In the genomic region with DNA sequence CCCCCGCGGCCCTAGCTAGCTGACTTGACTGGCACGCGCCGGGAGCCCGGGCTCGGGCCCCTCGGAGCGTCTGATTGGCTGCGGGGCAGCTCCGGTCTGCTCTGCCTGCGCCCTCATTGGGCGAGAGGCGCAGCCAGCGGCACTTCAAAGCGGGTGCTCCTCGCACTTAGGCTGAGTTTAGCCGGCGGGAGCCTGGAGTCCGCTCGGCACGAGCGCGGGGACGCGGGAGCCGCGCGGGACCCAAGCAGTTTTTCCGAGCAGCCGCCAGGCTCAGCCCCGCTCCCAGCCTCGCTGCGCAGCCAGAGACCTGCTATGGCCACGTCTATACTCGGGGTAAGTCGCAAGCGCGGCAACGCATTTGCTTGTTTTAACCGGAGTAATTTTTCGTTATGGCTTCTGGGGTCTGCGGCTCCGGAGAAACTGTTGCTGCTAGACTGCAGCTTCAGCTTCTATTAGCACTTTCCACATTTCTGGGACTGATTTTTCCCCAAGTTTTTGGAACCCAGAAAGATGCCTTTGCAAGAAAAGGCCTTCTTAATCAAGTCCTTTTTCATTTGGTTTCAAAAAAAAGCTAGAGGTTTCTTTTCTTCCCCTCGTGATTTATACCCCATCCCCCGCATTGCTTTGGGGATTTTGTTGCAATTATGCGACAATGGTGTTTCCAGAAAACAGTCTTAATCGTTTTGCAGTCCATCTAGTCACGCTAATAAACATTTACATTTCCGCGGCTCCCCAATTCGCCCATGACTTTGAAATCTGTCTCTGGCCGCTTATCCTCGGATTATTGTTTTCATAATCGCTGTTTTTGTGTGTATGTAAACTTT, we compare ENCODE assay signal across 9 cellular contexts. TPM values are rescaled to one million over a fixed set of nuclear protein-coding genes. Genes with fewer than 3 reads are reported as not detected.
DNase-seq lines count a peak whose midpoint lies in the region; ATAC-seq, FAIRE-seq and TF ChIP-seq lines count a peak whose summit lies in the region.
"Had no signal": no experiment of that assay in that cellular context is flagged by ENCODE, and none has a peak within 500 bp of the region (broad histone marks: within the 10 kb centered on the region; RNA-seq: fewer than 3 reads in every experiment).

Gene SP9, plus strand, starts transcription at position 174 of the 824 bp plus-strand sequence. Its CDS starts 139 bp downstream, at position 313.

- ATAC-seq in activated T-cell treated with anti-CD3 and anti-CD28 coated beads, Interleukin-2, amount 50 U/mL, for 4 hours: peak in 1 of 2 donors; percentile 18
- no peak for ATAC-seq in HG03196 (IDR thresholded peaks at IDR 0.05; ENCODE audit: unreplicated experiment)

- no peak for FAIRE-seq in frontal cortex (lab: Jason Lieb, UNC)

- no peaks in the 10 kb centered on the region for H3K9me3 Mint-ChIP-seq in activated T-cell treated with anti-CD3 and anti-CD28 coated beads, Interleukin-2, amount 50 U/mL, for 4 hours

- no peak for TF ChIP-seq CTCF in NB4 (IDR thresholded peaks at IDR 0.05; ENCODE audit: low read depth, low read length)

- no peaks in the 10 kb centered on the region for H3K36me3 Mint-ChIP-seq in activated T-cell treated with anti-CD3 and anti-CD28 coated beads, Interleukin-2, amount 50 U/mL, for 4 hours (ENCODE audit: insufficient read depth)

- peak; percentile 26 for DNase-seq in NB4 (ENCODE audit: low read depth)
- DNase-seq in activated T-cell treated with anti-CD3 and anti-CD28 coated beads, Interleukin-2, amount 50 U/mL, for 4 hours: no peak
- no peak for DNase-seq in frontal cortex (ENCODE audit: low spot score in 2 of 2)
- DNase-seq in NCI-H2196 treated with DMSO at 0.1 percent for 48 hours (lab: John Stamatoyannopoulos, UW; ENCODE audit: unreplicated experiment): no peak

- 4% methylated on average over 55 of the region's 55 CpGs for whole genome bisulfite sequencing in thymus

- no peak within 1 kb of the TSS for H3K27ac ChIP-seq in thymus (ENCODE audit: low read depth)

- no peak for TF ChIP-seq POLR2A in NB4 (IDR thresholded peaks at IDR 0.05; ENCODE audit: extremely low read depth, insufficient read length)

- peak within 1 kb of the TSS; percentile 53 for H3K4me3 Mint-ChIP-seq in activated T-cell treated with anti-CD3 and anti-CD28 coated beads, Interleukin-2, amount 50 U/mL, for 4 hours

- peak within 1 kb of the TSS; percentile 55; the same call in 1 of the 2 replicates for H3K9ac ChIP-seq in ES-I3 (ENCODE audit: low read depth, low read length)

- peaks cover 85% of the 10 kb centered on the region for H3K27me3 ChIP-seq in thymus (ENCODE audit: control insufficient read depth, insufficient read depth)

- H3K36me3 ChIP-seq in ES-I3 (ENCODE audit: insufficient read depth, low read length) (no peaks in the 10 kb centered on the region), thymus (ENCODE audit: control insufficient read depth, insufficient read depth) (no peaks in the 10 kb centered on the region)

- H3K27me3 Mint-ChIP-seq in activated T-cell treated with anti-CD3 and anti-CD28 coated beads, Interleukin-2, amount 50 U/mL, for 4 hours (ENCODE audit: low read depth): peaks cover 79% of the 10 kb centered on the region

- H3K4me3 ChIP-seq in NB4 (ENCODE audit: low read depth, low read length) (no peak within 1 kb of the TSS), iPS-11a (ENCODE audit: low read depth, low read length) (peak within 1 kb of the TSS; percentile 30), thymus (ENCODE audit: low read length) (peak within 1 kb of the TSS; percentile 49)

- H3K4me1 ChIP-seq in ES-I3 (ENCODE audit: insufficient read depth, low read length): peaks cover 18% of the 10 kb centered on the region
- H3K4me1 ChIP-seq in thymus (ENCODE audit: control insufficient read depth, insufficient read depth, low read length): peaks cover 24% of the 10 kb centered on the region

- H3K9me3 ChIP-seq in ES-I3 (ENCODE audit: control insufficient read depth, insufficient read depth, low read length) (no peaks in the 10 kb centered on the region), thymus (ENCODE audit: control insufficient read depth) (peaks cover 7% of the 10 kb centered on the region)

- peaks cover 34% of the 10 kb centered on the region for H3K4me1 Mint-ChIP-seq in activated T-cell treated with anti-CD3 and anti-CD28 coated beads, Interleukin-2, amount 50 U/mL, for 4 hours (ENCODE audit: low read depth)

RNA-seq across cellular contexts. Expression of gene SP9, which starts in this region (rescaled TPM):
- not detected for total RNA-seq in activated T-cell treated with anti-CD3 and anti-CD28 coated beads, Interleukin-2, amount 50 U/mL, for 4 hours
- polyA plus RNA-seq in thymus: 0.07 TPM
- total RNA-seq in frontal cortex: 7.7 TPM
- total RNA-seq: renal cortical epithelial cell had no signal
